27 cellular contexts compared by ENCODE assay signal in the genomic region with DNA sequence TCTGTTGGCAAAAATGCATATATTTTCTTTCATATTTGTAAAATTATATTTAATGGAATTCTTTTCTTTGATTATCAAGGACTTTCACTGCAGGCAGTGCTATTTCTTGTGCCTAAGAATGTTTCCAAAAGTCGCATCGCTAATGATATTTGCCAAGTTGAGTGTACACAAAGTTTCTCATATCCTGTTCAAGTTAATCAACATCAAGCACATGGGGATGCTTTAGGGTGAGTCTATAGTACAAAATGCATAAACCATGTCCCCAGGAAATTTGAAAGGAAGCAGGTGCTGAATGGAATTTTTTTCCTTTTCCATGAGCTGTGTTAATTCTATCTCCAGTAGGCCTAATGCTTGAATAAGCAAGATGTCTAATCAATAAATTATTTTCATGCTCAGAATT.
"Had no signal": no experiment of that assay in that cellular context is flagged by ENCODE, and none has a peak within 500 bp of the region (broad histone marks: within the 10 kb centered on the region; RNA-seq: fewer than 3 reads in every experiment).

No MANE protein-coding gene starts in this region.

- H3K27me3 ChIP-seq: gastrocnemius medialis, heart left ventricle, hepatocyte, ovary, thyroid gland, vagina had no signal

- H3K27me3 Mint-ChIP-seq: effector memory CD8-positive, alpha-beta T cell; stimulated activated naive CD8-positive, alpha-beta T cell treated with anti-CD3 and anti-CD28 coated beads, Interleukin-15, amount 100 ng/mL, for 72 hours had no signal

- H3K9me3 Mint-ChIP-seq: effector memory CD8-positive, alpha-beta T cell; natural killer cell had no signal

- H3K4me3 Mint-ChIP-seq: effector memory CD8-positive, alpha-beta T cell; natural killer cell; stimulated activated naive CD8-positive, alpha-beta T cell treated with anti-CD3 and anti-CD28 coated beads, Interleukin-15, amount 100 ng/mL, for 72 hours had no signal

- FAIRE-seq: endometrium had no signal

- H3K4me1 ChIP-seq: gastrocnemius medialis, lower lobe of right lung, thyroid gland, vagina had no signal

- H3K4me1 Mint-ChIP-seq: natural killer cell; stimulated activated naive CD8-positive, alpha-beta T cell treated with anti-CD3 and anti-CD28 coated beads, Interleukin-15, amount 100 ng/mL, for 72 hours had no signal

- H3K36me3 ChIP-seq: ovary, vagina had no signal

- H3K27ac Mint-ChIP-seq: effector memory CD8-positive, alpha-beta T cell; natural killer cell; stimulated activated naive CD8-positive, alpha-beta T cell treated with anti-CD3 and anti-CD28 coated beads, Interleukin-15, amount 100 ng/mL, for 72 hours had no signal

- ATAC-seq: effector memory CD8-positive, alpha-beta T cell; esophagus mucosa; gastrocnemius medialis; heart left ventricle; left colon; lower lobe of right lung; natural killer cell; sciatic nerve; stimulated activated naive CD8-positive, alpha-beta T cell treated with anti-CD3 and anti-CD28 coated beads, Interleukin-15, amount 100 ng/mL, for 72 hours had no signal

- H3K9me3 ChIP-seq: gastrocnemius medialis, heart left ventricle, left ventricle myocardium inferior, lower lobe of right lung, ovary, thyroid gland, vagina had no signal

- H3K4me2 ChIP-seq: hepatocyte, smooth muscle cell had no signal

- DNase-seq: effector memory CD8-positive, alpha-beta T cell; gastrocnemius medialis; heart left ventricle; islet precursor cell; kidney glomerular epithelial cell; left colon; left ventricle myocardium inferior; lower lobe of right lung; natural killer cell; occipital lobe; ovary; stimulated activated CD4-positive, alpha-beta T cell treated with anti-CD3 and anti-CD28 coated beads, Interleukin-12 subunit alpha, Interleukin-12 subunit beta, amount 100 ng/mL, for 4 hours; stimulated activated CD4-positive, alpha-beta T cell treated with anti-CD3 and anti-CD28 coated beads, Interleukin-1b, Interleukin-23, amount 100 ng/mL, for 48 hours; stimulated activated CD4-positive, alpha-beta T cell treated with anti-CD3 and anti-CD28 coated beads, Interleukin-4, amount 100 ng/mL, for 1 hour; stimulated activated CD8-positive, alpha-beta memory T cell treated with anti-CD3 and anti-CD28 coated beads, Interleukin-4, amount 100 ng/mL, for 48 hours; stimulated activated naive CD4-positive, alpha-beta T cell; stimulated activated naive CD8-positive, alpha-beta T cell treated with anti-CD3 and anti-CD28 coated beads, Interleukin-15, amount 100 ng/mL, for 72 hours; thyroid gland; trophoblast cell had no signal

- H3K4me3 ChIP-seq: coronary artery, gastrocnemius medialis, heart left ventricle, hepatocyte, left ventricle myocardium inferior, lower lobe of right lung, ovary, smooth muscle cell, thyroid gland, vagina had no signal

- H3K27ac ChIP-seq: coronary artery, epithelial cell of prostate, gastrocnemius medialis, heart left ventricle, hepatocyte, left ventricle myocardium inferior, lower lobe of right lung, ovary, thyroid gland, vagina had no signal

- H2AFZ ChIP-seq: hepatocyte had no signal

- H3K79me2 ChIP-seq: hepatocyte had no signal
